Comparison of ENCODE assay signal across 10 cellular contexts in the genomic region with DNA sequence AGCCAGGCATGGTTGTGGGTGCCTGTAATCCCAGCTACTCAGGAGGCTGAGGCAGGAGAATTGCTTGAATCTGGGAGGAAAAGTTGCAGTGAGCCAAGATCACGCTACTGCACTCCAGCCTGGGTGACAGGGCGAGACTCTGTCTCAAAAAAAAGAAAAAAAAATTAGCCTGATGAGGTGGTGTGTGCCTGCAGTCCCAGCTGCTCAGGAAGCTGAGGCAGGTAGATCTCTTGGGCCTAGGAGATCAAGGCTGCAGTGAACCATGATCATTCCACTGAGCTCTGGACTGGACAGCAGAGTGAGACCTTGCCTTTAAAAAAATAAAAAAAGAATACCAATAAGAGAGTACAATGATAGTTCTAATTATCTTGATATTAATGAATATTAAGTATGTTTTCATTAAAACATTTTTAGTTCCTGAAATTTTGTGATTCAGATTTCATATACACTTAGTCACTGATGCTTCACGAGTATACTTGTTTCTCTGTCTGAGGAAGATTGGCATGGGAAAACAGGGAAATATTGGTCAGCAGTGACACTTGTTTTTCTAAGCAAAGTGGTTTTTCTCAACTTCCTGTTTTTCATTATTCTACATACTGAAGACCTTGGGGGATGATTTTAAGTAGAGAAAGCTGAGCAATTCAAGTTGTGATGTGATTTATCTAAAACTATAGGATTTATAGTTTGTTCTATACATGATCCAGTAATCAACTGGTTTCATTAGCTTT.
DNase-seq lines count a peak whose midpoint lies in the region; ATAC-seq, FAIRE-seq and TF ChIP-seq lines count a peak whose summit lies in the region.
"Had no signal": no experiment of that assay in that cellular context is flagged by ENCODE, and none has a peak within 500 bp of the region (broad histone marks: within the 10 kb centered on the region; RNA-seq: fewer than 3 reads in every experiment).

No MANE protein-coding gene starts in this region.

- POLR2A ChIA-PET in RWPE1 (lab: Yijun Ruan, JAX; ENCODE audit: low non-redundant PET) (no interaction called here), endothelial cell of umbilical vein (lab: Charles Lee) (interaction anchor here (1.1 kb wide), 1 partner anchor 11 kb away, joined by 9 read pairs; no protein-coding TSS in a partner anchor)

- DNase-seq in GM13976 (ENCODE audit: low spot score) (peak; percentile 33), RWPE1 (ENCODE audit: low spot score) (no peak), endothelial cell of umbilical vein (ENCODE audit: low read depth, low spot score) (peak; percentile 96), renal cortical epithelial cell (ENCODE audit: low read depth) (peak; percentile 89), NCI-H526 (lab: John Stamatoyannopoulos, UW) (no peak), cerebellar nuclear complex (lab: John Stamatoyannopoulos, UW) (no peak)
- DNase-seq: NCI-H1694 treated with DMSO at 0.1 percent for 48 hours, nucleus accumbens had no signal

- dilution Hi-C loops in endothelial cell of umbilical vein (cut with MboI; ENCODE audit: extremely low pct_ligation_motif_present, low sequenced_read_pairs), result no loop called here

- intact Hi-C loops in endothelial cell of umbilical vein (cut with micrococcal nuclease), result no loop called here

- peak; percentile 37 for TF ChIP-seq POLR2A in endothelial cell of umbilical vein (IDR thresholded peaks at IDR 0.05; ENCODE audit: low read depth, low read length)

- H2AFZ ChIP-seq in endothelial cell of umbilical vein (ENCODE audit: low read depth, low read length), result no peak overlapping the region

- H3K36me3 ChIP-seq in endothelial cell of umbilical vein (ENCODE audit: control insufficient read depth in 2 of 2, extremely low read depth in 1 of 2, insufficient read depth in 2 of 2, low read length in 2 of 2), result no peaks in the 10 kb centered on the region

- peak overlapping the region in 1 of 3 experiments; percentile 34 for H3K4me3 ChIP-seq in endothelial cell of umbilical vein (replicated peaks in 1 of 3; ENCODE audit: insufficient read depth in 1 of 3, low read depth in 1 of 3, low read length in 3 of 3)

- peak overlapping the region; percentile 87 for H3K9ac ChIP-seq in endothelial cell of umbilical vein (replicated peaks; ENCODE audit: extremely low read depth, insufficient read depth, low read length)

- H3K27me3 ChIP-seq in endothelial cell of umbilical vein (ENCODE audit: control insufficient read depth in 2 of 2, insufficient read depth in 2 of 2, low read length in 2 of 2), result no peaks in the 10 kb centered on the region

- H3K79me2 ChIP-seq in endothelial cell of umbilical vein (ENCODE audit: control insufficient read depth, insufficient read depth, low read length), result peaks cover 57% of the 10 kb centered on the region

- no peaks in the 10 kb centered on the region for H3K9me1 ChIP-seq in endothelial cell of umbilical vein (replicated peaks; ENCODE audit: control insufficient read depth, extremely low read depth, insufficient read depth, low read length)

- H3K9me3 ChIP-seq in endothelial cell of umbilical vein (replicated peaks; ENCODE audit: control insufficient read depth, insufficient read depth, low read length), result no peaks in the 10 kb centered on the region

- H3K27ac ChIP-seq in RWPE1 (peak overlapping the region; percentile 69), endothelial cell of umbilical vein (ENCODE audit: insufficient read depth, low read depth, low read length) (peak overlapping the region; percentile 100)

- peak; percentile 42 for FAIRE-seq in endothelial cell of umbilical vein (lab: Jason Lieb, UNC)

- no peaks in the 10 kb centered on the region for H4K20me1 ChIP-seq in endothelial cell of umbilical vein (replicated peaks; ENCODE audit: control insufficient read depth, extremely low read depth, insufficient read depth, low read length)

- ATAC-seq in HG02623 (IDR thresholded peaks at IDR 0.05; ENCODE audit: unreplicated experiment) (no peak), HG03280 (IDR thresholded peaks at IDR 0.05; ENCODE audit: unreplicated experiment) (no peak)

- in situ Hi-C loops in GM13976 (cut with MboI; ENCODE audit: low sequenced_read_pairs, unreplicated experiment), result no loop called here

- no peak for TF ChIP-seq CTCF in GM13976 (IDR thresholded peaks at IDR 0.05; ENCODE audit: borderline replicate concordance, control extremely low read depth, extremely low read depth, insufficient read depth, missing control alignments)
- no peak for TF ChIP-seq CTCF in RWPE1 (conservative IDR thresholded peaks at IDR 0.05; ENCODE audit: low read depth)
- TF ChIP-seq CTCF in endothelial cell of umbilical vein (IDR thresholded peaks at IDR 0.05; ENCODE audit: extremely low read depth in 1 of 2, insufficient read depth in 1 of 2, low read depth in 1 of 2, low read length in 2 of 2), result no peak

- peaks cover 65% of the 10 kb centered on the region for H3K4me1 ChIP-seq in endothelial cell of umbilical vein (ENCODE audit: control insufficient read depth, extremely low read depth, insufficient read depth, low read length)

- H3K4me2 ChIP-seq in endothelial cell of umbilical vein (ENCODE audit: insufficient read depth, low read length), result peak overlapping the region; percentile 96

- TSS peak; percentile 88 for BruUV-seq in endothelial cell of umbilical vein (replicated peaks; lab: Mats Ljungman, UMichigan)

- CTCF ChIA-PET in RWPE1 (lab: Yijun Ruan, JAX), result interaction anchor here (0.6 to 0.7 kb wide), 2 partner anchors 322 to 332 kb away, joined by 3 to 6 read pairs; no protein-coding TSS in a partner anchor
- CTCF ChIA-PET in endothelial cell of umbilical vein (lab: Charles Lee), result interaction anchor here (0.9 to 1.4 kb wide), 5 partner anchors 10 to 105 kb away, joined by 3 to 7 read pairs (median 4); no protein-coding TSS in a partner anchor

TF ChIP-seq in endothelial cell of umbilical vein, 7 proteins besides CTCF, POLR2A, EP300 and RAD21:
- TF ChIP-seq POLR2AphosphoS5 (IDR thresholded peaks at IDR 0.05; ENCODE audit: insufficient read depth, low read depth, low read length), result peak; percentile 47
- TF ChIP-seq JUN (IDR thresholded peaks at IDR 0.05; ENCODE audit: borderline replicate concordance, insufficient read depth, insufficient read length, low read depth), result peak; percentile 78
- no peak for TF ChIP-seq MYC (IDR thresholded peaks at IDR 0.05; ENCODE audit: low read depth, low read length)
- TF ChIP-seq EZH2 (IDR thresholded peaks at IDR 0.05; ENCODE audit: borderline replicate concordance, low read depth, low read length, severe bottlenecking), result no peak
- peak; percentile 10 for TF ChIP-seq GATA2 (IDR thresholded peaks at IDR 0.05; ENCODE audit: insufficient read depth, insufficient read length, low read depth, low read length)
- TF ChIP-seq FOS (IDR thresholded peaks at IDR 0.05; ENCODE audit: borderline replicate concordance, insufficient read depth, low read length), result peak; percentile 67
- TF ChIP-seq, protein P1, sequence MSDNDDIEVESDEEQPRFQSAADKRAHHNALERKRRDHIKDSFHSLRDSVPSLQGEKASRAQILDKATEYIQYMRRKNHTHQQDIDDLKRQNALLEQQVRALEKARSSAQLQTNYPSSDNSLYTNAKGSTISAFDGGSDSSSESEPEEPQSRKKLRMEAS (IDR thresholded peaks at IDR 0.05; ENCODE audit: insufficient read depth, insufficient read length), result no peak

Comparison
In these comparisons a context has a peak if more than half of its experiments do, and no peak if none do; other contexts are left out.
1. DNase-seq: peak in GM13976 (single experiment), endothelial cell of umbilical vein (single experiment) and renal cortical epithelial cell (single experiment); none in RWPE1 (single experiment), NCI-H526 (0 of 2) and cerebellar nuclear complex (0 of 2).